Comparison of ENCODE assay signal across 8 cellular contexts in genomic region chr21:43646550-43647260, GRCh38. TPM values are rescaled to one million over a fixed set of nuclear protein-coding genes. Genes with fewer than 3 reads are reported as not detected.
DNase-seq lines count a peak whose midpoint lies in the region; ATAC-seq and TF ChIP-seq lines count a peak whose summit lies in the region.

No MANE protein-coding gene starts in this region.

- peak overlapping the region in 6 of 8 donors; percentile 31 to 80 (median 67) for H3K27ac Mint-ChIP-seq in CD8-positive, alpha-beta memory T cell

- H3K27me3 Mint-ChIP-seq in CD8-positive, alpha-beta memory T cell = peaks cover 2 to 22% of the 10 kb centered on the region in 2 donors

- no peaks in the 10 kb centered on the region for H3K9me3 Mint-ChIP-seq in CD8-positive, alpha-beta memory T cell

- peaks cover 6 to 18% (median 11%) of the 10 kb centered on the region in 3 donors for H3K4me1 Mint-ChIP-seq in CD8-positive, alpha-beta memory T cell

- peaks cover 17% of the 10 kb centered on the region for H3K4me1 ChIP-seq in CD8-positive, alpha-beta memory T cell (ENCODE audit: insufficient read depth, low read length)
- H3K4me1 ChIP-seq in foreskin keratinocyte = peaks cover 20% of the 10 kb centered on the region
- H3K4me1 ChIP-seq in suprapubic skin = peaks cover 21% of the 10 kb centered on the region

- CTCF ChIA-PET in CD8-positive, alpha-beta memory T cell (lab: Charles Lee) = interaction anchor here (0.7 kb wide), 2 partner anchors 9 to 13 kb away, joined by 3 read pairs; partner anchors contain the start of genes HSF2BP and RRP1B

- no peak overlapping the region for H3K4me3 ChIP-seq in CD8-positive, alpha-beta memory T cell (ENCODE audit: low read length)
- no peak overlapping the region for H3K4me3 ChIP-seq in suprapubic skin

- POLR2A ChIA-PET in CD8-positive, alpha-beta memory T cell (lab: Charles Lee) = no interaction called here

- H3K4me3 Mint-ChIP-seq in CD8-positive, alpha-beta memory T cell = peak overlapping the region in 1 of 7 donors; percentile 55

- H3K36me3 Mint-ChIP-seq in CD8-positive, alpha-beta memory T cell = no peaks in the 10 kb centered on the region

- TF ChIP-seq CTCF in foreskin keratinocyte (conservative IDR thresholded peaks at IDR 0.05) (peak; percentile 99), suprapubic skin (IDR thresholded peaks at IDR 0.05) (peak; percentile 98 to 99)

- peak; percentile 74 to 89 (median 80) for DNase-seq in CD8-positive, alpha-beta memory T cell
- DNase-seq in MV-4-11 (lab: John Stamatoyannopoulos, UW) (peak; percentile 77), SIG-M5 (lab: John Stamatoyannopoulos, UW) (peak; percentile 52), foreskin keratinocyte (peak; percentile 84 to 92), occipital lobe (lab: John Stamatoyannopoulos, UW) (peak; percentile 76), suprapubic skin (ENCODE audit: low spot score in 2 of 2) (peak; percentile 95)
- peak; percentile 78 for DNase-seq in activated T-helper 9 cell treated with anti-CD3 and anti-CD28 coated beads, Interleukin-2, amount 50 U/mL, for 16 hours (ENCODE audit: low read depth)

- no peak for TF ChIP-seq POLR2A in suprapubic skin (IDR thresholded peaks at IDR 0.05)

- WGBS in suprapubic skin = 19% methylated on average over 7 of the region's 7 CpGs

- peak; percentile 81 for ATAC-seq in GM21737 (IDR thresholded peaks at IDR 0.05; ENCODE audit: unreplicated experiment)
- peak; percentile 82 for ATAC-seq in foreskin keratinocyte

- TF ChIP-seq EP300 in suprapubic skin (IDR thresholded peaks at IDR 0.05) = no peak

- H3K27me3 ChIP-seq in CD8-positive, alpha-beta memory T cell (ENCODE audit: insufficient read depth, low read length, poor library complexity, severe bottlenecking) = no peaks in the 10 kb centered on the region
- H3K27me3 ChIP-seq in foreskin keratinocyte (no peaks in the 10 kb centered on the region), suprapubic skin (no peaks in the 10 kb centered on the region)

- no peak overlapping the region for H3K27ac ChIP-seq in CD8-positive, alpha-beta memory T cell (ENCODE audit: low read depth, low read length)
- peak overlapping the region; percentile 67 for H3K27ac ChIP-seq in foreskin keratinocyte
- H3K27ac ChIP-seq in suprapubic skin = no peak overlapping the region

- no peaks in the 10 kb centered on the region for H3K36me3 ChIP-seq in CD8-positive, alpha-beta memory T cell (ENCODE audit: insufficient read depth, low read length)
- no peaks in the 10 kb centered on the region for H3K36me3 ChIP-seq in suprapubic skin

- H3K9me3 ChIP-seq in CD8-positive, alpha-beta memory T cell (ENCODE audit: low read length) = no peaks in the 10 kb centered on the region
- no peaks in the 10 kb centered on the region for H3K9me3 ChIP-seq in suprapubic skin

RNA-seq across cellular contexts. Expression of gene HSF2BP, which starts 12.6 kb away (rescaled TPM):
- 1 to 10 TPM in 1 of 2 experiments, under 1 TPM in 1; 0.53 to 1.4 TPM for total RNA-seq in CD8-positive, alpha-beta memory T cell
- 0.28 TPM for polyA plus RNA-seq in CD8-positive, alpha-beta memory T cell
- total RNA-seq in foreskin keratinocyte = 2.1 and 4.1 TPM in 2 replicates
- 3.4 and 4.2 TPM in 2 replicates for polyA plus RNA-seq in foreskin keratinocyte
- total RNA-seq in occipital lobe = 3.9 TPM
- 1 to 10 TPM in 1 of 4 donors, under 1 TPM in 2, not detected in 1; 0.57 to 1.6 (median 0.59) TPM for total RNA-seq in suprapubic skin

RNA-seq across cellular contexts. Expression of gene RRP1B, which starts 12.7 kb away (rescaled TPM):
- 10 to 100 TPM; 92.6 to 94.3 TPM for total RNA-seq in CD8-positive, alpha-beta memory T cell
- 43.6 TPM for polyA plus RNA-seq in CD8-positive, alpha-beta memory T cell
- total RNA-seq in foreskin keratinocyte = 42.0 and 42.2 TPM in 2 replicates
- 14.5 and 16.1 TPM in 2 replicates for polyA plus RNA-seq in foreskin keratinocyte
- 24.0 TPM for total RNA-seq in occipital lobe
- 10 to 100 TPM; 19.1 to 25.1 (median 23.3) TPM for total RNA-seq in suprapubic skin
